Comparison of ENCODE assay signal across 10 cellular contexts in genomic region chr17:55458977-55459376, GRCh38. TPM values are rescaled to one million over a fixed set of nuclear protein-coding genes. Genes with fewer than 3 reads are reported as not detected.
DNase-seq lines count a peak whose midpoint lies in the region; ATAC-seq and TF ChIP-seq lines count a peak whose summit lies in the region.
"Had no signal": no experiment of that assay in that cellular context is flagged by ENCODE, and none has a peak within 500 bp of the region (broad histone marks: within the 10 kb centered on the region; RNA-seq: fewer than 3 reads in every experiment).

No MANE protein-coding gene starts in this region.

- in situ Hi-C loops in Caki2 (cut with HindIII; ENCODE audit: low pct_unique_long_range_greater_than_20kb, low sequenced_read_pairs) = no loop called here

- H3K36me3 ChIP-seq in left lung = no peaks in the 10 kb centered on the region

- TF ChIP-seq CTCF in left lung (IDR thresholded peaks at IDR 0.05) = no peak

- no peak overlapping the region for H3K4me3 ChIP-seq in left lung

- H3K9me3 ChIP-seq in left lung = no peaks in the 10 kb centered on the region

- ATAC-seq in HG02759 (IDR thresholded peaks at IDR 0.05; ENCODE audit: unreplicated experiment) (peak; percentile 68), HG03095 (IDR thresholded peaks at IDR 0.05; ENCODE audit: unreplicated experiment) (no peak), HG03469 (IDR thresholded peaks at IDR 0.05; ENCODE audit: unreplicated experiment) (no peak), left lung (no peak)

- intact Hi-C loops in left lung (cut with DNase I) = no loop called here

- DNase-seq in Caki2 (ENCODE audit: low read depth) (peak; percentile 67), kidney tubule cell (ENCODE audit: low spot score) (peak; percentile 94), NCI-H524 (lab: John Stamatoyannopoulos, UW) (no peak), left lung (no peak)
- peak; percentile 70 for DNase-seq in activated CD8-positive, alpha-beta memory T cell treated with anti-CD3 and anti-CD28 coated beads for 24 hours

- no peaks in the 10 kb centered on the region for H3K4me1 ChIP-seq in left lung

- H3K27me3 ChIP-seq in left lung = no peaks in the 10 kb centered on the region

- H3K27ac ChIP-seq in left lung = no peak overlapping the region

RNA-seq across cellular contexts. Expression of gene MMD, which starts 37.3 kb away (rescaled TPM):
- 23.6 and 26.3 TPM in 2 replicates for total RNA-seq in Caki2 (2014; rRNA removed; shearing (Covaris generic); ENCODE audit: low replicate concordance)
- 10 to 100 TPM; 19.0 to 23.2 TPM for total RNA-seq in left lung

RNA-seq across cellular contexts. Expression of gene SMIM36, which starts 52.3 kb away (rescaled TPM):
- not detected in 2 replicates for total RNA-seq in Caki2 (2014; rRNA removed; shearing (Covaris generic); ENCODE audit: low replicate concordance)
- not detected for total RNA-seq in left lung
- total RNA-seq: HT-29; T-helper 2 cell treated with Interferon-gamma antibody and Interleukin-4, amounts not matched to agents 100 ng/mL and 5 ng/mL, for 36 hours had no signal

Comparison
In these comparisons a context has a peak if more than half of its experiments do, and no peak if none do; other contexts are left out.
1. DNase-seq: peak in Caki2 (single experiment), activated CD8-positive, alpha-beta memory T cell treated with anti-CD3 and anti-CD28 coated beads for 24 hours (single experiment) and kidney tubule cell (single experiment); none in NCI-H524 (0 of 2) and left lung (0 of 2).